21 cellular contexts compared by ENCODE assay signal in genomic region chr1:54135436-54136120, GRCh38. TPM values are rescaled to one million over a fixed set of nuclear protein-coding genes. Genes with fewer than 3 reads are reported as not detected.
DNase-seq lines count a peak whose midpoint lies in the region; ATAC-seq lines count a peak whose summit lies in the region.
"Had no signal": no experiment of that assay in that cellular context is flagged by ENCODE, and none has a peak within 500 bp of the region (broad histone marks: within the 10 kb centered on the region; RNA-seq: fewer than 3 reads in every experiment).

No MANE protein-coding gene starts in this region.

- H3K9me3 ChIP-seq in HUES64 (ENCODE audit: insufficient read depth, low read depth, low read length), result no peaks in the 10 kb centered on the region
- peaks cover 4% of the 10 kb centered on the region for H3K9me3 ChIP-seq in mesodermal cell (ENCODE audit: control insufficient read depth, low read length)
- H3K9me3 ChIP-seq: A549 had no signal

- peak overlapping the region; percentile 62; the same call in 1 of the 2 replicates for H3K9ac ChIP-seq in HUES64 (ENCODE audit: low read depth, low read length)

- H3K36me3 ChIP-seq in ACC112 (ENCODE audit: insufficient read depth, low read length), result no peaks in the 10 kb centered on the region
- H3K36me3 ChIP-seq in HUES64 (ENCODE audit: insufficient read depth, low read length), result no peaks in the 10 kb centered on the region
- no peaks in the 10 kb centered on the region for H3K36me3 ChIP-seq in mesodermal cell (ENCODE audit: control insufficient read depth, insufficient read depth, low read length)

- H2AFZ ChIP-seq in ACC112 (ENCODE audit: low read length, unreplicated experiment), result peak overlapping the region; percentile 86
- H2AFZ ChIP-seq: hepatocyte had no signal

- intact Hi-C loops in sciatic nerve (cut with DNase I), result no loop called here

- ATAC-seq in sciatic nerve, result no peak
- no peak for ATAC-seq in HG03045 (IDR thresholded peaks at IDR 0.05; ENCODE audit: unreplicated experiment)
- ATAC-seq: naive thymus-derived CD8-positive, alpha-beta T cell had no signal

- H3K4me3 ChIP-seq in ACC112 (ENCODE audit: low read depth, low read length), result no peak overlapping the region
- H3K4me3 ChIP-seq in HUES64 (ENCODE audit: low read length), result no peak overlapping the region; the same call in 1 of the 2 replicates
- H3K4me3 ChIP-seq in mesodermal cell (ENCODE audit: extremely low read depth, insufficient read depth, low read length, poor library complexity, severe bottlenecking), result no peak overlapping the region
- H3K4me3 ChIP-seq: A549, hepatocyte had no signal

- peak; percentile 63 for DNase-seq in dermis blood vessel endothelial cell
- DNase-seq in sciatic nerve (ENCODE audit: low spot score), result no peak
- no peak for DNase-seq in activated CD4-positive, CD25-positive, alpha-beta regulatory T cell (lab: John Stamatoyannopoulos, UW)
- no peak for DNase-seq in SW 1271 (lab: John Stamatoyannopoulos, UW)
- DNase-seq: activated CD4-positive, alpha-beta T cell treated with anti-CD3 and anti-CD28 coated beads, Interleukin-2, amount 10 ng/mL, durations not matched to agents 24 days and 14 days; activated T-cell treated with anti-CD3 and anti-CD28 coated beads, Interleukin-2, amount 50 U/mL, for 1 hour; cerebellar nuclear complex; COR-L47; erythroblast; naive thymus-derived CD8-positive, alpha-beta T cell; NCI-H1105; retina; stimulated activated CD4-positive, alpha-beta T cell treated with anti-CD3 and anti-CD28 coated beads, Interleukin-1b, Interleukin-23, amount 100 ng/mL, for 48 hours had no signal

- H3K27me3 ChIP-seq in ACC112 (ENCODE audit: insufficient read depth, low read length), result no peaks in the 10 kb centered on the region
- no peaks in the 10 kb centered on the region for H3K27me3 ChIP-seq in HUES64 (ENCODE audit: insufficient read depth, low read length)
- H3K27me3 ChIP-seq: hepatocyte had no signal

- H3K79me2 ChIP-seq in ACC112 (ENCODE audit: control insufficient read depth, insufficient read depth, low read length, unreplicated experiment), result no peaks in the 10 kb centered on the region
- H3K79me2 ChIP-seq: hepatocyte had no signal

- H3K4me1 ChIP-seq in ACC112 (ENCODE audit: control insufficient read depth, insufficient read depth, low read length, unreplicated experiment), result peaks cover 25% of the 10 kb centered on the region
- peaks cover 34% of the 10 kb centered on the region for H3K4me1 ChIP-seq in HUES64 (ENCODE audit: insufficient read depth, low read length)
- peaks cover 30% of the 10 kb centered on the region for H3K4me1 ChIP-seq in mesodermal cell (ENCODE audit: control insufficient read depth, insufficient read depth, low read length, poor library complexity, severe bottlenecking)

- WGBS in HUES64, result 40% methylated on average over 5 of the region's 5 CpGs
- 54 to 57% methylated on average over 1 to 2 of the region's 5 CpGs for WGBS in mesodermal cell (ENCODE audit: insufficient coverage in 2 of 2), 2 experiments

- peak overlapping the region; percentile 78 for H3K27ac ChIP-seq in ACC112 (ENCODE audit: low read depth, low read length)
- peak overlapping the region; percentile 82 for H3K27ac ChIP-seq in HUES64 (ENCODE audit: low read depth, low read length)
- H3K27ac ChIP-seq in mesodermal cell (ENCODE audit: low read depth, low read length, severe bottlenecking), result peak overlapping the region; percentile 95
- H3K27ac ChIP-seq: hepatocyte had no signal

RNA-seq across cellular contexts. Expression of gene CDCP2, which starts 17.2 kb away (rescaled TPM):
- polyA plus RNA-seq in HUES64 (2013, experiment 1 of 2), result not detected
- not detected for polyA plus RNA-seq in HUES64 (2013, experiment 2 of 2)
- total RNA-seq in dermis blood vessel endothelial cell (0.09 and 0.17 TPM in 2 replicates), sciatic nerve (0.22 TPM)
- polyA plus RNA-seq in mesodermal cell (2013, experiment 1 of 2), result 0.22 TPM
- polyA plus RNA-seq in mesodermal cell (2013, experiment 2 of 2), result 0.10 TPM
- total RNA-seq: activated CD4-positive, alpha-beta T cell treated with anti-CD3 and anti-CD28 coated beads, Interleukin-2, amount 10 ng/mL, durations not matched to agents 24 days and 14 days; hepatocyte; temporal lobe had no signal
- polyA plus RNA-seq: A549; hepatocyte; liver; naive thymus-derived CD8-positive, alpha-beta T cell had no signal
